Comparison of ENCODE assay signal across 8 cellular contexts in the genomic region with DNA sequence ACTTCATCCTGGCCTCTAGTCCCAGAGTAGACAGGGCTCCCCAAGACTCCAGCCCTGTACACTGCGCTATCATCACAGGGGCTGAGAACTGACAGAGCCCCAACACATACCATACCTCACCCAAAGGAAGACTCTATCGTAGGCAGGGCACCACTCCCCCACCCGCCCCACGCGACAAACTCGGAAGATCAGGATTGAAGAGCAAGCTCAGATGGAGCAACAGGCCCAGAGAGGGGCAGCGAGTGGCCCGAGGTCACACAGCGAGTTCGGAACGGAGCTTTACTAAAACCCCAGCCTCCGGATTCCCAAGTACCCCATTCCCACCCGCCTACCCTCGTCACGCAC. TPM values are rescaled to one million over a fixed set of nuclear protein-coding genes. Genes with fewer than 3 reads are reported as not detected.
A peak's percentile ranks its signal among the peaks of the same experiment; 100 is the strongest.
DNase-seq lines count a peak whose midpoint lies in the region; ATAC-seq, FAIRE-seq and TF ChIP-seq lines count a peak whose summit lies in the region.

No MANE protein-coding gene starts in this region.

- H3K36me3 ChIP-seq in K562 (ENCODE audit: control insufficient read depth, insufficient read depth, low read length) (peaks cover 13% of the 10 kb centered on the region; the same call in 2 of the 3 replicates), right lobe of liver (peaks cover 0 to 15% (median 4%) of the 10 kb centered on the region in 4 donors), thyroid gland (peaks cover 0 to 2% of the 10 kb centered on the region in 2 donors)

- 3% methylated on average over 15 of the region's 15 CpGs for WGBS in K562 (ENCODE audit: insufficient coverage, low coverage, missing lambda C conversion rate)
- 60% methylated on average over 2 of the region's 15 CpGs for WGBS in right lobe of liver (ENCODE audit: insufficient coverage, low coverage, low lambda C conversion rate, missing lambda C conversion rate)
- 22 to 50% methylated on average over 1 to 2 of the region's 15 CpGs for WGBS in thyroid gland, 2 donors

- peak overlapping the region; percentile 91 for H3K4me3 ChIP-seq in Jurkat, Clone E6-1 (ENCODE audit: low read length)
- H3K4me3 ChIP-seq in K562 (peak overlapping the region; percentile 82), right lobe of liver (peak overlapping the region; percentile 67 to 88 (median 76)), thyroid gland (replicated peaks in 1 of 3) (peak overlapping the region; percentile 47 to 74 (median 66))

- intact Hi-C loops in K562 (cut with micrococcal nuclease): loop anchor here (5.0 kb wide), 1 partner anchor 39 kb away; no protein-coding TSS in a partner anchor
- intact Hi-C loops in right lobe of liver (cut with DNase I): no loop called here
- intact Hi-C loops in thyroid gland (cut with DNase I): loop anchor here (10.0 kb wide), 1 partner anchor 74 kb away; a partner anchor contains a TSS

- no peak for TF ChIP-seq RAD21 in K562 (CRISPR knock-in tag; conservative IDR thresholded peaks at IDR 0.05 in 1 of 2, IDR thresholded peaks at IDR 0.05 in 1 of 2)

- H3K27me3 ChIP-seq in K562 (ENCODE audit: control insufficient read depth in 2 of 2, insufficient read depth in 2 of 2, low read length in 2 of 2): no peaks in the 10 kb centered on the region
- no peaks in the 10 kb centered on the region for H3K27me3 ChIP-seq in right lobe of liver
- no peaks in the 10 kb centered on the region for H3K27me3 ChIP-seq in thyroid gland

- no peaks in the 10 kb centered on the region for H3K9me1 ChIP-seq in K562 (ENCODE audit: control insufficient read depth, insufficient read depth, low read length)

- TF ChIP-seq CTCF in GM10248 (IDR thresholded peaks at IDR 0.05; ENCODE audit: control extremely low read depth, extremely low read depth, low read depth, missing control alignments) (no peak), K562 (IDR thresholded peaks at IDR 0.05 in 2 of 3, conservative IDR thresholded peaks at IDR 0.05 in 1 of 3; ENCODE audit: insufficient read depth in 2 of 3, low read depth in 1 of 3, low read length in 3 of 3) (no peak), right lobe of liver (IDR thresholded peaks at IDR 0.05) (no peak), thyroid gland (IDR thresholded peaks at IDR 0.05) (no peak)

- H3K4me1 ChIP-seq in K562 (replicated peaks in 1 of 2; ENCODE audit: control insufficient read depth in 2 of 2, insufficient read depth in 2 of 2, low read length in 2 of 2) (peaks cover 29 to 36% of the 10 kb centered on the region in 2 experiments; a peak in 4 of 5 replicates), right lobe of liver (peaks cover 0 to 21% (median 4%) of the 10 kb centered on the region in 4 donors), thyroid gland (peaks cover 13 to 18% of the 10 kb centered on the region in 2 donors)

- TF ChIP-seq POLR2A in K562 (conservative IDR thresholded peaks at IDR 0.05): no peak
- TF ChIP-seq POLR2A in right lobe of liver (IDR thresholded peaks at IDR 0.05): no peak
- TF ChIP-seq POLR2A in thyroid gland (IDR thresholded peaks at IDR 0.05): no peak

- H3K27ac ChIP-seq in K562 (ENCODE audit: extremely low read depth, low read depth, low read length) (peak overlapping the region; percentile 70), right lobe of liver (no peak overlapping the region), thyroid gland (peak overlapping the region in 2 of 3 donors; percentile 31 to 57)

- peaks cover 52% of the 10 kb centered on the region for H3K79me2 ChIP-seq in K562 (ENCODE audit: control insufficient read depth, insufficient read depth, low read length)

- peaks cover 8% of the 10 kb centered on the region for H4K20me1 ChIP-seq in K562 (replicated peaks; ENCODE audit: control insufficient read depth, insufficient read depth, low read length)

- no peak for TF ChIP-seq EP300 in K562 (IDR thresholded peaks at IDR 0.05; ENCODE audit: low read length)

- POLR2A ChIA-PET in GM10248 (lab: Yijun Ruan, JAX): interaction anchor here (0.8 to 1.3 kb wide), 4 partner anchors 9 to 456 kb away, joined by 3 to 4 read pairs (median 3); a partner anchor contains a TSS
- POLR2A ChIA-PET in K562 (lab: Yijun Ruan, JAX): interaction anchor here (0.7 to 2.9 kb wide), 14 partner anchors 9 to 78 kb away, joined by 3 to 24 read pairs (median 5); a partner anchor contains a TSS

- BruUV-seq in K562 (replicated peaks; lab: Mats Ljungman, UMichigan): TSS peak; percentile 67

- peak overlapping the region; percentile 68 to 98 for H3K9ac ChIP-seq in K562 (ENCODE audit: insufficient read depth in 1 of 2, low read depth in 2 of 2, low read length in 2 of 2)

- H3K9me3 ChIP-seq in K562 (replicated peaks; ENCODE audit: control insufficient read depth, insufficient read depth, low read depth, low read length) (no peaks in the 10 kb centered on the region), right lobe of liver (no peaks in the 10 kb centered on the region), thyroid gland (no peaks in the 10 kb centered on the region)

- ATAC-seq in K562 (peak; percentile 13), right lobe of liver (no peak), HG03460 (IDR thresholded peaks at IDR 0.05; ENCODE audit: unreplicated experiment) (no peak)

- CTCF ChIA-PET in GM10248 (lab: Yijun Ruan, JAX): interaction anchor here (1.0 to 2.4 kb wide), 10 partner anchors 8 to 82 kb away, joined by 3 to 9 read pairs (median 6); a partner anchor contains a TSS
- CTCF ChIA-PET in K562 (lab: Yijun Ruan, JAX; ENCODE audit: low intra/inter-chr PET ratio): no interaction called here

- no peak for FAIRE-seq in K562 (lab: Jason Lieb, UNC)

- in situ Hi-C loops in K562 (cut with MboI): no loop called here

- peak overlapping the region; percentile 89 for H3K4me2 ChIP-seq in K562 (ENCODE audit: insufficient read depth, low read length)

- DNase-seq in GM10248 (ENCODE audit: extremely low spot score) (peak; percentile 8), K562 (ENCODE audit: extremely low read depth in 1 of 4, low spot score in 3 of 4) (peak in 2 of 4 experiments; percentile 49 to 59), right lobe of liver (no peak), thyroid gland (peak; percentile 9 to 24), SW 1271 (lab: John Stamatoyannopoulos, UW) (no peak), NCI-H1930 (lab: John Stamatoyannopoulos, UW) (no peak)
- no peak for DNase-seq in Jurkat, Clone E6-1 (ENCODE audit: low read depth, low spot score)

- peak overlapping the region; percentile 69 for H2AFZ ChIP-seq in K562 (ENCODE audit: low read depth, low read length)

TF ChIP-seq in K562, 482 proteins besides CTCF, POLR2A, EP300 and RAD21 (continues in another document):
- TF ChIP-seq RBM39 (optimal IDR thresholded peaks at IDR 0.05; ENCODE audit: low read depth, low read length): no peak
- no peak for TF ChIP-seq PHTF2 (CRISPR knock-in tag; IDR thresholded peaks at IDR 0.05)
- no peak for TF ChIP-seq ZNF589 (CRISPR knock-in tag; IDR thresholded peaks at IDR 0.05; ENCODE audit: low read depth)

RNA-seq across cellular contexts. Expression of a gene that starts 15.7 kb away (rescaled TPM):
- polyA plus RNA-seq in Jurkat, Clone E6-1 (2012; ENCODE audit: insufficient read depth, insufficient read length): 19.2 TPM
- 143 and 150 TPM in 2 replicates for total RNA-seq in K562 (2011; cell fraction: chromatin; rRNA removed; ENCODE audit: low replicate concordance)
- total RNA-seq in K562 (2011; cell fraction: nucleolus; rRNA removed): 71.7 and 79.2 TPM in 2 replicates
- 90.1 and 108 TPM in 2 replicates for total RNA-seq in K562 (2011; cell fraction: nucleoplasm; rRNA removed)
- total RNA-seq in K562 (2014; rRNA removed) (25.2 and 33.7 TPM in 2 replicates), K562 (2014; rRNA removed; fragmentation: Illumina TruSeq; extraction: Trizol) (26.3 and 27.9 TPM in 2 replicates), K562 (2015; rRNA removed; fragmentation: Illumina TruSeq; extraction: Trizol) (22.2 and 23.6 TPM in 2 replicates), K562 (2021) (27.8 and 28.7 TPM in 2 replicates), right lobe of liver (10 to 100 TPM; 10.5 to 23.1 (median 14.6) TPM), thyroid gland (10 to 100 TPM; 24.7 to 42.5 (median 30.8) TPM)
- polyA plus RNA-seq in K562 (2011; rRNA removed) (20.9 and 27.8 TPM in 2 replicates), K562 (2014; fragmentation: Illumina TruSeq; extraction: Trizol) (19.7 and 19.8 TPM in 2 replicates), K562 (2014; fragmentation: Nextera tagmentation; extraction: Ambion mirVana) (10 to 100 TPM; 14.1 to 16.5 TPM), K562 (2014; rRNA removed) (18.5 and 20.9 TPM in 2 replicates)
- polyA plus RNA-seq in K562 (2011; cell fraction: cytosol; rRNA removed): 13.6 and 20.1 TPM in 2 replicates
- 33.3 and 37.6 TPM in 2 replicates for polyA plus RNA-seq in K562 (2011; cell fraction: nucleus; rRNA removed)
- polyA plus RNA-seq in K562 (2012): 10.8 and 18.4 TPM in 2 replicates
- polyA minus RNA-seq in K562 (2011; rRNA and poly(A)+ RNA removed): 43.4 and 44.7 TPM in 2 replicates
- polyA minus RNA-seq in K562 (2011; cell fraction: cytosol; rRNA and poly(A)+ RNA removed): 23.4 and 25.6 TPM in 2 replicates
- 26.3 and 44.0 TPM in 2 replicates for polyA minus RNA-seq in K562 (2011; cell fraction: nucleus; rRNA and poly(A)+ RNA removed)

RNA-seq across cellular contexts. Expression of a gene that starts 58.7 kb away (rescaled TPM):
- 255 TPM for polyA plus RNA-seq in Jurkat, Clone E6-1 (2012; ENCODE audit: insufficient read depth, insufficient read length)
- total RNA-seq in K562 (2011; cell fraction: chromatin; rRNA removed; ENCODE audit: low replicate concordance): 120 and 207 TPM in 2 replicates
- 64.9 and 65.3 TPM in 2 replicates for total RNA-seq in K562 (2011; cell fraction: nucleolus; rRNA removed)
- total RNA-seq in K562 (2011; cell fraction: nucleoplasm; rRNA removed): 96.5 and 110 TPM in 2 replicates
- total RNA-seq in K562 (2014; rRNA removed) (237 and 305 TPM in 2 replicates), K562 (2014; rRNA removed; fragmentation: Illumina TruSeq; extraction: Trizol) (303 and 319 TPM in 2 replicates), K562 (2015; rRNA removed; fragmentation: Illumina TruSeq; extraction: Trizol) (348 and 384 TPM in 2 replicates), K562 (2021) (177 and 184 TPM in 2 replicates), right lobe of liver (10 to 100 TPM; 13.6 to 32.1 (median 20.8) TPM), thyroid gland (10 to 100 TPM; 42.1 to 77.0 (median 46.6) TPM)
- polyA plus RNA-seq in K562 (2011; rRNA removed) (131 and 193 TPM in 2 replicates), K562 (2014; fragmentation: Illumina TruSeq; extraction: Trizol) (305 and 350 TPM in 2 replicates), K562 (2014; fragmentation: Nextera tagmentation; extraction: Ambion mirVana) (100 to 1,000 TPM; 197 to 467 TPM), K562 (2014; rRNA removed) (237 and 245 TPM in 2 replicates)
- polyA plus RNA-seq in K562 (2011; cell fraction: cytosol; rRNA removed): 44.6 and 75.3 TPM in 2 replicates
- polyA plus RNA-seq in K562 (2011; cell fraction: nucleus; rRNA removed): 44.8 and 71.7 TPM in 2 replicates
- 105 and 258 TPM in 2 replicates for polyA plus RNA-seq in K562 (2012)
- 201 and 210 TPM in 2 replicates for polyA minus RNA-seq in K562 (2011; rRNA and poly(A)+ RNA removed)
- polyA minus RNA-seq in K562 (2011; cell fraction: cytosol; rRNA and poly(A)+ RNA removed): 101 and 121 TPM in 2 replicates
- 39.4 and 86.4 TPM in 2 replicates for polyA minus RNA-seq in K562 (2011; cell fraction: nucleus; rRNA and poly(A)+ RNA removed)

Comparison
In these comparisons a context has a peak if more than half of its experiments do, and no peak if none do; other contexts are left out.
1. DNase-seq: peak in GM10248 (single experiment) and thyroid gland (2 of 2); none in Jurkat, Clone E6-1 (single experiment), right lobe of liver (0 of 3), SW 1271 (0 of 2) and NCI-H1930 (0 of 2).
2. H3K27ac ChIP-seq: peak in K562 (single experiment) and thyroid gland (2 of 3); none in right lobe of liver (0 of 3).
3. intact Hi-C loops: an anchor here in K562 (5.0 kb wide) and thyroid gland (10.0 kb wide); none called in right lobe of liver.
4. Peak in every context shown above with its lines, with median percentiles within 50 percentile points of each other: H3K4me3 ChIP-seq.